ENCODE assay signal across 1 cellular context in the genomic region with DNA sequence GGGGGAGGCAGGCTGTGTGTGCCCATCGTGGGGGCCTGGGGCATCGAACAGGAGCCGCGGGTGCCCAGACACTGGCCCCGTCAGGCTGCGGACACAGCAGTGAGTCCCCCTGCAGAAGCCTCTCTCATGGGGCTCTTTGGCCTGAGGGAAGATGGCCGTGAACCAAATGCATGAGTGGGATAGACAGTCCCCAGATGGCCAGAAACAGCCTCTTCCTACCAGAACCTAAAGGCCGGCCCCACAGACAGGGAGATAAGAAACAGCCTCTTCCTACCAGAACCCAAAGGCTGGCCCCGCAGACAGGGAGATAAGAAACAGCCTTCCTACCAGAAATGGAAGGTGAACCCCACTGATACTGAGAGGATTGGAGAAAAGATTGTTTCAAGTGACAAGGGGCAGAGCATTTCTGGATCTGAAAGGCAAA.
TF ChIP-seq lines count a peak whose summit lies in the region.

No MANE protein-coding gene starts in this region.

TF ChIP-seq in K562, 482 proteins besides CTCF, POLR2A, EP300 and RAD21 (continued from another document and continues in another):
- TF ChIP-seq, protein P1, sequence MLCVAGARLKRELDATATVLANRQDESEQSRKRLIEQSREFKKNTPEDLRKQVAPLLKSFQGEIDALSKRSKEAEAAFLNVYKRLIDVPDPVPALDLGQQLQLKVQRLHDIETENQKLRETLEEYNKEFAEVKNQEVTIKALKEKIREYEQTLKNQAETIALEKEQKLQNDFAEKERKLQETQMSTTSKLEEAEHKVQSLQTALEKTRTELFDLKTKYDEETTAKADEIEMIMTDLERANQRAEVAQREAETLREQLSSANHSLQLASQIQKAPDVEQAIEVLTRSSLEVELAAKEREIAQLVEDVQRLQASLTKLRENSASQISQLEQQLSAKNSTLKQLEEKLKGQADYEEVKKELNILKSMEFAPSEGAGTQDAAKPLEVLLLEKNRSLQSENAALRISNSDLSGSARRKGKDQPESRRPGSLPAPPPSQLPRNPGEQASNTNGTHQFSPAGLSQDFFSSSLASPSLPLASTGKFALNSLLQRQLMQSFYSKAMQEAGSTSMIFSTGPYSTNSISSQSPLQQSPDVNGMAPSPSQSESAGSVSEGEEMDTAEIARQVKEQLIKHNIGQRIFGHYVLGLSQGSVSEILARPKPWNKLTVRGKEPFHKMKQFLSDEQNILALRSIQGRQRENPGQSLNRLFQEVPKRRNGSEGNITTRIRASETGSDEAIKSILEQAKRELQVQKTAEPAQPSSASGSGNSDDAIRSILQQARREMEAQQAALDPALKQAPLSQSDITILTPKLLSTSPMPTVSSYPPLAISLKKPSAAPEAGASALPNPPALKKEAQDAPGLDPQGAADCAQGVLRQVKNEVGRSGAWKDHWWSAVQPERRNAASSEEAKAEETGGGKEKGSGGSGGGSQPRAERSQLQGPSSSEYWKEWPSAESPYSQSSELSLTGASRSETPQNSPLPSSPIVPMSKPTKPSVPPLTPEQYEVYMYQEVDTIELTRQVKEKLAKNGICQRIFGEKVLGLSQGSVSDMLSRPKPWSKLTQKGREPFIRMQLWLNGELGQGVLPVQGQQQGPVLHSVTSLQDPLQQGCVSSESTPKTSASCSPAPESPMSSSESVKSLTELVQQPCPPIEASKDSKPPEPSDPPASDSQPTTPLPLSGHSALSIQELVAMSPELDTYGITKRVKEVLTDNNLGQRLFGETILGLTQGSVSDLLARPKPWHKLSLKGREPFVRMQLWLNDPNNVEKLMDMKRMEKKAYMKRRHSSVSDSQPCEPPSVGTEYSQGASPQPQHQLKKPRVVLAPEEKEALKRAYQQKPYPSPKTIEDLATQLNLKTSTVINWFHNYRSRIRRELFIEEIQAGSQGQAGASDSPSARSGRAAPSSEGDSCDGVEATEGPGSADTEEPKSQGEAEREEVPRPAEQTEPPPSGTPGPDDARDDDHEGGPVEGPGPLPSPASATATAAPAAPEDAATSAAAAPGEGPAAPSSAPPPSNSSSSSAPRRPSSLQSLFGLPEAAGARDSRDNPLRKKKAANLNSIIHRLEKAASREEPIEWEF (CRISPR knock-in tag; IDR thresholded peaks at IDR 0.05): no peak
- TF ChIP-seq ZZZ3 (IDR thresholded peaks at IDR 0.05) (no peak), ZNF764 (CRISPR knock-in tag; IDR thresholded peaks at IDR 0.05; ENCODE audit: low read depth) (no peak), PCBP1 (IDR thresholded peaks at IDR 0.05; ENCODE audit: low read depth, low read length, poor library complexity, severe bottlenecking) (no peak), NFYB (IDR thresholded peaks at IDR 0.05; ENCODE audit: extremely low read depth, insufficient read length) (no peak), BDP1 (IDR thresholded peaks at IDR 0.05; ENCODE audit: insufficient read depth, insufficient read length) (no peak), ZNF146 (CRISPR knock-in tag; IDR thresholded peaks at IDR 0.05; ENCODE audit: unreplicated experiment) (no peak), FOXA3 (CRISPR knock-in tag; conservative IDR thresholded peaks at IDR 0.05 in 1 of 2, IDR thresholded peaks at IDR 0.05 in 1 of 2) (no peak), ZNF23 (CRISPR knock-in tag; IDR thresholded peaks at IDR 0.05) (no peak), ARID1B (IDR thresholded peaks at IDR 0.05) (peak; percentile 87), E4F1 (CRISPR knock-in tag; IDR thresholded peaks at IDR 0.05; ENCODE audit: borderline replicate concordance) (no peak), DDX20 (tag; IDR thresholded peaks at IDR 0.05; ENCODE audit: low read depth) (no peak), ZNF639 (CRISPR knock-in tag; conservative IDR thresholded peaks at IDR 0.05 in 1 of 2, IDR thresholded peaks at IDR 0.05 in 1 of 2) (peak in 1 of 2 experiments; percentile 55; a peak in 1 of 4 replicates), ADNP (tag; IDR thresholded peaks at IDR 0.05) (no peak), SRSF9 (IDR thresholded peaks at IDR 0.05; ENCODE audit: borderline replicate concordance, low read depth, low read length) (no peak), ZNF583 (CRISPR knock-in tag; IDR thresholded peaks at IDR 0.05) (no peak), TEAD1 (CRISPR knock-in tag; IDR thresholded peaks at IDR 0.05) (no peak), POLR2AphosphoS5 (IDR thresholded peaks at IDR 0.05; ENCODE audit: control insufficient read depth, insufficient read depth, low read depth, low read length) (peak; percentile 73), BRD9 (IDR thresholded peaks at IDR 0.05; ENCODE audit: low read depth, partially characterized antibody) (no peak), XRCC5 (IDR thresholded peaks at IDR 0.05; ENCODE audit: low read depth, low read length) (no peak), SRSF3 (IDR thresholded peaks at IDR 0.05; ENCODE audit: insufficient read depth, low read length) (no peak), ZNF398 (CRISPR knock-in tag; IDR thresholded peaks at IDR 0.05) (no peak), CCAR2 (IDR thresholded peaks at IDR 0.05; ENCODE audit: low read depth, low read length) (no peak), POLR3G (IDR thresholded peaks at IDR 0.05; ENCODE audit: extremely low read depth, insufficient read length, insufficient replicate concordance) (no peak), ZKSCAN3 (CRISPR knock-in tag; IDR thresholded peaks at IDR 0.05) (no peak), ZNF717 (CRISPR knock-in tag; IDR thresholded peaks at IDR 0.05) (no peak), E2F3 (CRISPR knock-in tag; IDR thresholded peaks at IDR 0.05) (no peak), KHSRP (IDR thresholded peaks at IDR 0.05) (no peak), NR1H2 (CRISPR knock-in tag; IDR thresholded peaks at IDR 0.05) (no peak), NFIX (CRISPR knock-in tag; IDR thresholded peaks at IDR 0.05; ENCODE audit: low read depth) (no peak), ZNF239 (CRISPR knock-in tag; IDR thresholded peaks at IDR 0.05) (no peak), DIDO1 (tag; IDR thresholded peaks at IDR 0.05; ENCODE audit: low read depth) (no peak), JUNB (CRISPR knock-in tag; conservative IDR thresholded peaks at IDR 0.05) (no peak), TAF7 (tag; IDR thresholded peaks at IDR 0.05) (no peak), KDM1A (IDR thresholded peaks at IDR 0.05) (no peak), SNRNP70 (optimal IDR thresholded peaks at IDR 0.05; ENCODE audit: low read depth, low read length) (no peak), ZNF785 (CRISPR knock-in tag; IDR thresholded peaks at IDR 0.05) (no peak), MIER1 (IDR thresholded peaks at IDR 0.05; ENCODE audit: low read depth) (peak; percentile 95), ZBTB7A (IDR thresholded peaks at IDR 0.05; ENCODE audit: borderline replicate concordance, control insufficient read depth, low read depth, low read length) (no peak), SUPT5H (IDR thresholded peaks at IDR 0.05) (no peak), ZNF75A (CRISPR knock-in tag; IDR thresholded peaks at IDR 0.05) (no peak), MYNN (IDR thresholded peaks at IDR 0.05) (0 out of 2 replicates have a peak, but pooled peaks have one; percentile 33), MYNN (CRISPR knock-in tag; IDR thresholded peaks at IDR 0.05) (no peak), CBX2 (IDR thresholded peaks at IDR 0.05; ENCODE audit: insufficient read depth, low read length, poor library complexity, severe bottlenecking) (no peak), MTA2 (IDR thresholded peaks at IDR 0.05; ENCODE audit: low read depth) (peak; percentile 63), NFIC (IDR thresholded peaks at IDR 0.05) (peak; percentile 57), ZC3H11A (IDR thresholded peaks at IDR 0.05; ENCODE audit: low read depth, low read length) (no peak)
- TF ChIP-seq, protein P2, sequence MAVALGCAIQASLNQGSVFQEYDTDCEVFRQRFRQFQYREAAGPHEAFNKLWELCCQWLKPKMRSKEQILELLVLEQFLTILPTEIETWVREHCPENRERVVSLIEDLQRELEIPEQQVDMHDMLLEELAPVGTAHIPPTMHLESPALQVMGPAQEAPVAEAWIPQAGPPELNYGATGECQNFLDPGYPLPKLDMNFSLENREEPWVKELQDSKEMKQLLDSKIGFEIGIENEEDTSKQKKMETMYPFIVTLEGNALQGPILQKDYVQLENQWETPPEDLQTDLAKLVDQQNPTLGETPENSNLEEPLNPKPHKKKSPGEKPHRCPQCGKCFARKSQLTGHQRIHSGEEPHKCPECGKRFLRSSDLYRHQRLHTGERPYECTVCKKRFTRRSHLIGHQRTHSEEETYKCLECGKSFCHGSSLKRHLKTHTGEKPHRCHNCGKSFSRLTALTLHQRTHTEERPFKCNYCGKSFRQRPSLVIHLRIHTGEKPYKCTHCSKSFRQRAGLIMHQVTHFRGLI (CRISPR knock-in tag; IDR thresholded peaks at IDR 0.05): no peak
- TF ChIP-seq, protein P3, sequence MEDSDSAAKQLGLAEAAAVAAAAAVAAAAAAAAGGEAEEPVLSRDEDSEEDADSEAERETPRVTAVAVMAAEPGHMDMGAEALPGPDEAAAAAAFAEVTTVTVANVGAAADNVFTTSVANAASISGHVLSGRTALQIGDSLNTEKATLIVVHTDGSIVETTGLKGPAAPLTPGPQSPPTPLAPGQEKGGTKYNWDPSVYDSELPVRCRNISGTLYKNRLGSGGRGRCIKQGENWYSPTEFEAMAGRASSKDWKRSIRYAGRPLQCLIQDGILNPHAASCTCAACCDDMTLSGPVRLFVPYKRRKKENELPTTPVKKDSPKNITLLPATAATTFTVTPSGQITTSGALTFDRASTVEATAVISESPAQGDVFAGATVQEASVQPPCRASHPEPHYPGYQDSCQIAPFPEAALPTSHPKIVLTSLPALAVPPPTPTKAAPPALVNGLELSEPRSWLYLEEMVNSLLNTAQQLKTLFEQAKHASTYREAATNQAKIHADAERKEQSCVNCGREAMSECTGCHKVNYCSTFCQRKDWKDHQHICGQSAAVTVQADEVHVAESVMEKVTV (CRISPR knock-in tag; IDR thresholded peaks at IDR 0.05): no peak
- TF ChIP-seq, protein P4, sequence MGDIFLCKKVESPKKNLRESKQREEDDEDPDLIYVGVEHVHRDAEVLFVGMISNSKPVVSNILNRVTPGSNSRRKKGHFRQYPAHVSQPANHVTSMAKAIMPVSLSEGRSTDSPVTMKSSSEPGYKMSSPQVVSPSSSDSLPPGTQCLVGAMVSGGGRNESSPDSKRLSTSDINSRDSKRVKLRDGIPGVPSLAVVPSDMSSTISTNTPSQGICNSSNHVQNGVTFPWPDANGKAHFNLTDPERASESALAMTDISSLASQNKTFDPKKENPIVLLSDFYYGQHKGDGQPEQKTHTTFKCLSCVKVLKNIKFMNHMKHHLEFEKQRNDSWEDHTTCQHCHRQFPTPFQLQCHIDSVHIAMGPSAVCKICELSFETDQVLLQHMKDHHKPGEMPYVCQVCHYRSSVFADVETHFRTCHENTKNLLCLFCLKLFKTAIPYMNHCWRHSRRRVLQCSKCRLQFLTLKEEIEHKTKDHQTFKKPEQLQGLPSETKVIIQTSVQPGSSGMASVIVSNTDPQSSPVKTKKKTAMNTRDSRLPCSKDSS (IDR thresholded peaks at IDR 0.05; ENCODE audit: low read depth, partially characterized antibody): no peak
